ENCODE assay signal across 1 cellular context in genomic region chr3:157175678-157176077, GRCh38.
A peak's percentile ranks its signal among the peaks of the same experiment; 100 is the strongest.
TF ChIP-seq lines count a peak whose summit lies in the region.

No MANE protein-coding gene starts in this region.

TF ChIP-seq in H1, 55 proteins besides CTCF, POLR2A, EP300 and RAD21 (continued from another document):
- no peak for TF ChIP-seq SIN3A (conservative IDR thresholded peaks at IDR 0.05 in 1 of 2, IDR thresholded peaks at IDR 0.05 in 1 of 2; ENCODE audit: low read depth in 1 of 2, low read length in 2 of 2)
- TF ChIP-seq TAF1 (IDR thresholded peaks at IDR 0.05; ENCODE audit: low read depth, low read length), result peak; percentile 52; the same call in 1 of the 2 replicates
- TF ChIP-seq ATF3 (IDR thresholded peaks at IDR 0.05; ENCODE audit: insufficient read depth, low read depth, low read length), result no peak
